1 cellular context compared by ENCODE assay signal in the genomic region with DNA sequence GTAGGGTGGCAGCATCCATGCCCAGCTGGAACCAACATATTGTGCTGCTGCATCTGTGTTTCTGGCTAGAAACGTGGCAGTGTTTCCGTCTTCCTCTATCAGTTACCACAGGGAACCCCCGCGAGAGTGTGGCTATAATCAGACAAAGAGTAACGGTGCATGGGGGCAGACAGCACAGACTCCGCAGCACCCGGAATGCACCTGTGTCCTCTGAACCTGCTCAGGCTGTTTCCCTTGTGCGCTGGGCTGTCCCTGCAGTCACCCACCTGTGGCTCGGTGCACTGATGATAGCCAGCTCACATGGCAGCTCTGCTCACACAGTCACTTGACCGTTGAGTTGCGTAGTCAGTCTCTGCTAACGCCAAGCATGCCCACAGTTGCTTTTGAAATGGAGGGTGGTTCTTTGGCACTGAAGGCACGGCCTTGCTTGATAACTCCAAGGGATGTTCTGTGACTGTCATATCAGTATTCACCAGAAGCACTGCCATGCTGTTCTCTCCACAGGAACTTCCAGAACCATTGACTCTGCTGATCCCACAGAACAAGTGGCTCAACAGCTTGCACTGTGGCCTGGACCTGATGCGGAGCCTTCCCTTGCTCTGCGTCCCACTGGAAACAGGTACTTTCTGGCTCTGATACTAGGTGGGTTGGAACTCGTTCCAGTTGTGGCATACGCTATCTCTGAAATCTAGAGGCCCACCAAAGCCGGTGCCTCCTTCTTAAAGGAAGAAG.
TF ChIP-seq lines count a peak whose summit lies in the region.

No MANE protein-coding gene starts in this region.

TF ChIP-seq in GM23338, 12 proteins besides CTCF, POLR2A, EP300 and RAD21:
- no peak for TF ChIP-seq JUNB (IDR thresholded peaks at IDR 0.05; ENCODE audit: unreplicated experiment)
- no peak for TF ChIP-seq ZNF114 (CRISPR knock-in tag; IDR thresholded peaks at IDR 0.05)
- TF ChIP-seq STAT1 (IDR thresholded peaks at IDR 0.05; ENCODE audit: unreplicated experiment), result no peak
- no peak for TF ChIP-seq NANOG (IDR thresholded peaks at IDR 0.05; ENCODE audit: borderline replicate concordance)
- TF ChIP-seq, protein P1, sequence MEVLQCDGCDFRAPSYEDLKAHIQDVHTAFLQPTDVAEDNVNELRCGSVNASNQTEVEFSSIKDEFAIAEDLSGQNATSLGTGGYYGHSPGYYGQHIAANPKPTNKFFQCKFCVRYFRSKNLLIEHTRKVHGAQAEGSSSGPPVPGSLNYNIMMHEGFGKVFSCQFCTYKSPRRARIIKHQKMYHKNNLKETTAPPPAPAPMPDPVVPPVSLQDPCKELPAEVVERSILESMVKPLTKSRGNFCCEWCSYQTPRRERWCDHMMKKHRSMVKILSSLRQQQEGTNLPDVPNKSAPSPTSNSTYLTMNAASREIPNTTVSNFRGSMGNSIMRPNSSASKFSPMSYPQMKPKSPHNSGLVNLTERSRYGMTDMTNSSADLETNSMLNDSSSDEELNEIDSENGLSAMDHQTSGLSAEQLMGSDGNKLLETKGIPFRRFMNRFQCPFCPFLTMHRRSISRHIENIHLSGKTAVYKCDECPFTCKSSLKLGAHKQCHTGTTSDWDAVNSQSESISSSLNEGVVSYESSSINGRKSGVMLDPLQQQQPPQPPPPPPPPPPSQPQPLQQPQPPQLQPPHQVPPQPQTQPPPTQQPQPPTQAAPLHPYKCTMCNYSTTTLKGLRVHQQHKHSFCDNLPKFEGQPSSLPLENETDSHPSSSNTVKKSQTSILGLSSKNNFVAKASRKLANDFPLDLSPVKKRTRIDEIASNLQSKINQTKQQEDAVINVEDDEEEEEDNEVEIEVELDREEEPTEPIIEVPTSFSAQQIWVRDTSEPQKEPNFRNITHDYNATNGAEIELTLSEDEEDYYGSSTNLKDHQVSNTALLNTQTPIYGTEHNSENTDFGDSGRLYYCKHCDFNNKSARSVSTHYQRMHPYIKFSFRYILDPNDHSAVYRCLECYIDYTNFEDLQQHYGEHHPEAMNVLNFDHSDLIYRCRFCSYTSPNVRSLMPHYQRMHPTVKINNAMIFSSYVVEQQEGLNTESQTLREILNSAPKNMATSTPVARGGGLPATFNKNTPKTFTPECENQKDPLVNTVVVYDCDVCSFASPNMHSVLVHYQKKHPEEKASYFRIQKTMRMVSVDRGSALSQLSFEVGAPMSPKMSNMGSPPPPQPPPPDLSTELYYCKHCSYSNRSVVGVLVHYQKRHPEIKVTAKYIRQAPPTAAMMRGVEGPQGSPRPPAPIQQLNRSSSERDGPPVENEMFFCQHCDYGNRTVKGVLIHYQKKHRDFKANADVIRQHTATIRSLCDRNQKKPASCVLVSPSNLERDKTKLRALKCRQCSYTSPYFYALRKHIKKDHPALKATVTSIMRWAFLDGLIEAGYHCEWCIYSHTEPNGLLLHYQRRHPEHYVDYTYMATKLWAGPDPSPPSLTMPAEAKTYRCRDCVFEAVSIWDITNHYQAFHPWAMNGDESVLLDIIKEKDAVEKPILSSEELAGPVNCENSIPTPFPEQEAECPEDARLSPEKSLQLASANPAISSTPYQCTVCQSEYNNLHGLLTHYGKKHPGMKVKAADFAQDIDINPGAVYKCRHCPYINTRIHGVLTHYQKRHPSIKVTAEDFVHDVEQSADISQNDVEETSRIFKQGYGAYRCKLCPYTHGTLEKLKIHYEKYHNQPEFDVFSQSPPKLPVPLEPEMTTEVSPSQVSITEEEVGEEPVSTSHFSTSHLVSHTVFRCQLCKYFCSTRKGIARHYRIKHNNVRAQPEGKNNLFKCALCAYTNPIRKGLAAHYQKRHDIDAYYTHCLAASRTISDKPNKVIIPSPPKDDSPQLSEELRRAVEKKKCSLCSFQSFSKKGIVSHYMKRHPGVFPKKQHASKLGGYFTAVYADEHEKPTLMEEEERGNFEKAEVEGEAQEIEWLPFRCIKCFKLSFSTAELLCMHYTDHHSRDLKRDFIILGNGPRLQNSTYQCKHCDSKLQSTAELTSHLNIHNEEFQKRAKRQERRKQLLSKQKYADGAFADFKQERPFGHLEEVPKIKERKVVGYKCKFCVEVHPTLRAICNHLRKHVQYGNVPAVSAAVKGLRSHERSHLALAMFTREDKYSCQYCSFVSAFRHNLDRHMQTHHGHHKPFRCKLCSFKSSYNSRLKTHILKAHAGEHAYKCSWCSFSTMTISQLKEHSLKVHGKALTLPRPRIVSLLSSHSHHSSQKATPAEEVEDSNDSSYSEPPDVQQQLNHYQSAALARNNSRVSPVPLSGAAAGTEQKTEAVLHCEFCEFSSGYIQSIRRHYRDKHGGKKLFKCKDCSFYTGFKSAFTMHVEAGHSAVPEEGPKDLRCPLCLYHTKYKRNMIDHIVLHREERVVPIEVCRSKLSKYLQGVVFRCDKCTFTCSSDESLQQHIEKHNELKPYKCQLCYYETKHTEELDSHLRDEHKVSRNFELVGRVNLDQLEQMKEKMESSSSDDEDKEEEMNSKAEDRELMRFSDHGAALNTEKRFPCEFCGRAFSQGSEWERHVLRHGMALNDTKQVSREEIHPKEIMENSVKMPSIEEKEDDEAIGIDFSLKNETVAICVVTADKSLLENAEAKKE (CRISPR knock-in tag; IDR thresholded peaks at IDR 0.05), result no peak
- TF ChIP-seq, protein P2, sequence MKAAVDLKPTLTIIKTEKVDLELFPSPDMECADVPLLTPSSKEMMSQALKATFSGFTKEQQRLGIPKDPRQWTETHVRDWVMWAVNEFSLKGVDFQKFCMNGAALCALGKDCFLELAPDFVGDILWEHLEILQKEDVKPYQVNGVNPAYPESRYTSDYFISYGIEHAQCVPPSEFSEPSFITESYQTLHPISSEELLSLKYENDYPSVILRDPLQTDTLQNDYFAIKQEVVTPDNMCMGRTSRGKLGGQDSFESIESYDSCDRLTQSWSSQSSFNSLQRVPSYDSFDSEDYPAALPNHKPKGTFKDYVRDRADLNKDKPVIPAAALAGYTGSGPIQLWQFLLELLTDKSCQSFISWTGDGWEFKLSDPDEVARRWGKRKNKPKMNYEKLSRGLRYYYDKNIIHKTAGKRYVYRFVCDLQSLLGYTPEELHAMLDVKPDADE (IDR thresholded peaks at IDR 0.05), result no peak
- no peak for TF ChIP-seq CREB1 (CRISPR knock-in tag; IDR thresholded peaks at IDR 0.05; ENCODE audit: low read depth)
- no peak for TF ChIP-seq EZH2phosphoT487 (IDR thresholded peaks at IDR 0.05; ENCODE audit: unreplicated experiment)
- TF ChIP-seq POLR2AphosphoS5 (IDR thresholded peaks at IDR 0.05; ENCODE audit: low read depth), result no peak
- TF ChIP-seq ZNF331 (CRISPR knock-in tag; IDR thresholded peaks at IDR 0.05; ENCODE audit: low read depth), result no peak
- TF ChIP-seq EZH2 (IDR thresholded peaks at IDR 0.05; ENCODE audit: low read depth, unreplicated experiment), result no peak
- TF ChIP-seq REST (IDR thresholded peaks at IDR 0.05; ENCODE audit: unreplicated experiment), result no peak
